In genomic region chr5:102583663-102584062, GRCh38 we compare ENCODE assay signal across 8 cellular contexts.
DNase-seq lines count a peak whose midpoint lies in the region; ATAC-seq and TF ChIP-seq lines count a peak whose summit lies in the region.

No MANE protein-coding gene starts in this region.

- CTCF ChIA-PET in activated CD4-positive, alpha-beta T cell treated with anti-CD3 and anti-CD28 coated beads for 36 hours (lab: Charles Lee), result interaction anchor here (0.7 to 0.8 kb wide), 2 partner anchors 9 to 19 kb away, joined by 3 read pairs; no protein-coding TSS in a partner anchor

- POLR2A ChIA-PET in activated CD4-positive, alpha-beta T cell treated with anti-CD3 and anti-CD28 coated beads for 36 hours (lab: Charles Lee), result no interaction called here

- peaks cover 4% of the 10 kb centered on the region for H3K4me1 Mint-ChIP-seq in osteocyte (ENCODE audit: unreplicated experiment)
- H3K4me1 Mint-ChIP-seq in activated T-helper 1 cell treated with anti-CD3 and anti-CD28 coated beads, Interleukin-12 subunit alpha, Interleukin-12 subunit beta, Interleukin-2, Interleukin-4 antibody, amounts not matched to agents 30 ng/mL and 10 ng/mL and 1 ng/mL, durations not matched to agents 14 hours and 24 hours and 36 hours (ENCODE audit: low read depth), result no peaks in the 10 kb centered on the region
- H3K4me1 Mint-ChIP-seq in activated CD4-positive, alpha-beta T cell treated with anti-CD3 and anti-CD28 coated beads for 36 hours, result no peaks in the 10 kb centered on the region

- H3K36me3 Mint-ChIP-seq in osteocyte (ENCODE audit: unreplicated experiment), result no peaks in the 10 kb centered on the region
- no peaks in the 10 kb centered on the region for H3K36me3 Mint-ChIP-seq in activated T-helper 1 cell treated with anti-CD3 and anti-CD28 coated beads, Interleukin-12 subunit alpha, Interleukin-12 subunit beta, Interleukin-2, Interleukin-4 antibody, amounts not matched to agents 30 ng/mL and 10 ng/mL and 1 ng/mL, durations not matched to agents 14 hours and 24 hours and 36 hours (ENCODE audit: low read depth)
- no peaks in the 10 kb centered on the region for H3K36me3 Mint-ChIP-seq in activated CD4-positive, alpha-beta T cell treated with anti-CD3 and anti-CD28 coated beads for 36 hours (ENCODE audit: low read depth)

- H3K27me3 Mint-ChIP-seq in osteocyte (ENCODE audit: unreplicated experiment), result no peaks in the 10 kb centered on the region
- H3K27me3 Mint-ChIP-seq in activated T-helper 1 cell treated with anti-CD3 and anti-CD28 coated beads, Interleukin-12 subunit alpha, Interleukin-12 subunit beta, Interleukin-2, Interleukin-4 antibody, amounts not matched to agents 30 ng/mL and 10 ng/mL and 1 ng/mL, durations not matched to agents 14 hours and 24 hours and 36 hours (ENCODE audit: insufficient read depth), result peaks cover 4% of the 10 kb centered on the region
- H3K27me3 Mint-ChIP-seq in activated CD4-positive, alpha-beta T cell treated with anti-CD3 and anti-CD28 coated beads for 36 hours, result peaks cover 2% of the 10 kb centered on the region

- DNase-seq in cardiac muscle cell (ENCODE audit: low read depth in 1 of 2, low spot score in 1 of 2), result peak; percentile 20 to 25
- no peak for DNase-seq in Right ventricle myocardium inferior (ENCODE audit: missing footprints)
- peak; percentile 96 for DNase-seq in NCI-H446 treated with DMSO at 0.1 percent for 48 hours (lab: John Stamatoyannopoulos, UW)
- peak; percentile 39 for DNase-seq in cerebellum (ENCODE audit: low spot score)
- DNase-seq in osteocyte (ENCODE audit: extremely low spot score, unreplicated experiment), result no peak
- DNase-seq in activated T-helper 1 cell treated with anti-CD3 and anti-CD28 coated beads, Interleukin-12 subunit alpha, Interleukin-12 subunit beta, Interleukin-2, Interleukin-4 antibody, amounts not matched to agents 30 ng/mL and 10 ng/mL and 1 ng/mL, durations not matched to agents 14 hours and 24 hours and 36 hours (ENCODE audit: low spot score), result no peak
- DNase-seq in activated CD4-positive, alpha-beta T cell treated with anti-CD3 and anti-CD28 coated beads for 36 hours, result no peak

- no peaks in the 10 kb centered on the region for H3K9me3 Mint-ChIP-seq in osteocyte (ENCODE audit: unreplicated experiment)
- H3K9me3 Mint-ChIP-seq in activated T-helper 1 cell treated with anti-CD3 and anti-CD28 coated beads, Interleukin-12 subunit alpha, Interleukin-12 subunit beta, Interleukin-2, Interleukin-4 antibody, amounts not matched to agents 30 ng/mL and 10 ng/mL and 1 ng/mL, durations not matched to agents 14 hours and 24 hours and 36 hours, result no peaks in the 10 kb centered on the region
- H3K9me3 Mint-ChIP-seq in activated CD4-positive, alpha-beta T cell treated with anti-CD3 and anti-CD28 coated beads for 36 hours (ENCODE audit: low read depth), result no peaks in the 10 kb centered on the region

- no peaks in the 10 kb centered on the region for H3K9me3 ChIP-seq in cardiac muscle cell (ENCODE audit: low read depth)

- no peak overlapping the region for H3K27ac ChIP-seq in cardiac muscle cell

- no peak overlapping the region for H3K27ac Mint-ChIP-seq in osteocyte (ENCODE audit: unreplicated experiment)
- no peak overlapping the region for H3K27ac Mint-ChIP-seq in activated T-helper 1 cell treated with anti-CD3 and anti-CD28 coated beads, Interleukin-12 subunit alpha, Interleukin-12 subunit beta, Interleukin-2, Interleukin-4 antibody, amounts not matched to agents 30 ng/mL and 10 ng/mL and 1 ng/mL, durations not matched to agents 14 hours and 24 hours and 36 hours
- H3K27ac Mint-ChIP-seq in activated CD4-positive, alpha-beta T cell treated with anti-CD3 and anti-CD28 coated beads for 36 hours, result no peak overlapping the region

- no peak overlapping the region for H3K4me3 Mint-ChIP-seq in osteocyte (ENCODE audit: unreplicated experiment)
- H3K4me3 Mint-ChIP-seq in activated T-helper 1 cell treated with anti-CD3 and anti-CD28 coated beads, Interleukin-12 subunit alpha, Interleukin-12 subunit beta, Interleukin-2, Interleukin-4 antibody, amounts not matched to agents 30 ng/mL and 10 ng/mL and 1 ng/mL, durations not matched to agents 14 hours and 24 hours and 36 hours, result no peak overlapping the region
- no peak overlapping the region for H3K4me3 Mint-ChIP-seq in activated CD4-positive, alpha-beta T cell treated with anti-CD3 and anti-CD28 coated beads for 36 hours

- no peaks in the 10 kb centered on the region for H3K27me3 ChIP-seq in cardiac muscle cell

- no peak overlapping the region for H3K4me3 ChIP-seq in cardiac muscle cell

- intact Hi-C loops in Right ventricle myocardium inferior (cut with DNase I), result loop anchor here (1.0 to 10.0 kb wide), 4 partner anchors 87 to 551 kb away; partner anchors contain the start of gene PAM
- intact Hi-C loops in activated T-helper 1 cell treated with anti-CD3 and anti-CD28 coated beads, Interleukin-12 subunit alpha, Interleukin-12 subunit beta, Interleukin-2, Interleukin-4 antibody, amounts not matched to agents 30 ng/mL and 10 ng/mL and 1 ng/mL, durations not matched to agents 14 hours and 24 hours and 36 hours (cut with micrococcal nuclease), result loop anchor here (1.0 kb wide), 4 partner anchors 209 to 641 kb away; no protein-coding TSS in a partner anchor
- intact Hi-C loops in activated CD4-positive, alpha-beta T cell treated with anti-CD3 and anti-CD28 coated beads for 36 hours (cut with DNase I, micrococcal nuclease), result loop anchor here (1.0 to 5.0 kb wide), 5 partner anchors 209 to 641 kb away; no protein-coding TSS in a partner anchor

- TF ChIP-seq CTCF in cardiac muscle cell (IDR thresholded peaks at IDR 0.05; ENCODE audit: low read depth, low read length), result peak; percentile 24
- TF ChIP-seq CTCF in osteocyte (IDR thresholded peaks at IDR 0.05), result peak; percentile 63

- H3K36me3 ChIP-seq in cardiac muscle cell, result no peaks in the 10 kb centered on the region

- H3K4me1 ChIP-seq in cardiac muscle cell (ENCODE audit: low read depth), result no peaks in the 10 kb centered on the region

- ATAC-seq in Right ventricle myocardium inferior (no peak), GM18520 (IDR thresholded peaks at IDR 0.05; ENCODE audit: unreplicated experiment) (no peak)
- no peak for ATAC-seq in activated CD4-positive, alpha-beta T cell treated with anti-CD3 and anti-CD28 coated beads for 36 hours

Comparison
In these comparisons a context has a peak if more than half of its experiments do, and no peak if none do; other contexts are left out.
1. DNase-seq: peak in cardiac muscle cell (2 of 2), NCI-H446 treated with DMSO at 0.1 percent for 48 hours (single experiment) and cerebellum (single experiment); none in Right ventricle myocardium inferior (single experiment), osteocyte (single experiment), activated T-helper 1 cell treated with anti-CD3 and anti-CD28 coated beads, Interleukin-12 subunit alpha, Interleukin-12 subunit beta, Interleukin-2, Interleukin-4 antibody, amounts not matched to agents 30 ng/mL and 10 ng/mL and 1 ng/mL, durations not matched to agents 14 hours and 24 hours and 36 hours (single experiment) and activated CD4-positive, alpha-beta T cell treated with anti-CD3 and anti-CD28 coated beads for 36 hours (single experiment).